In the genomic region with DNA sequence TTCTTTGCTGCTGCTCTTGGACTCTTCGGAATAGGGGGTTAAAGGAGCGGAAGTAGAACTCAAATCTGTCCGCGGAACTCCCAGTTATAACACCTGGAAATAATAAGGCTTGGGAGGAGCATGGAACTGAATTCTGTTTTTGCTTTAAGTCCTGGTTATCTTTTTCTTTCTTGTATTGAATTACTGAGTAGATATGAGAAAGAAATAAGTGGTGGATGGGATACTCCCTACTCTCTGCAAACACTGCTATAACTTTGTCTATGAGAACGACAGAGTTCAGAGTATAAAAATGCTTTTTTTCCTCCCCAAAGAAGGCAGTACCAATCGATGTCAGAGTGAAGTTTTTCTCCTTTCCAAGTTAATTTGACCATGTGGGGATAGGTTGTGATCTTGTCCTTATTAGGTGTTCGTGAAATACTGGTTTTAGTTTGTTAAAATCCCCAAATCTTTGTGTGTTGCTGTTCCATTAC, we compare ENCODE assay signal across 8 cellular contexts.
DNase-seq lines count a peak whose midpoint lies in the region; ATAC-seq and TF ChIP-seq lines count a peak whose summit lies in the region.

No MANE protein-coding gene starts in this region.

- peak overlapping the region; percentile 78 to 96 (median 86) for H3K4me2 ChIP-seq in BLaER1 treated with 17β-estradiol and CSF1 and Interleukin-3, amounts not matched to agents 10 nM and 100 nM

- H3K9me3 Mint-ChIP-seq in nephron: peaks cover 14% of the 10 kb centered on the region

- peaks cover 23% of the 10 kb centered on the region for H3K36me3 Mint-ChIP-seq in nephron (ENCODE audit: low read depth)

- H3K4me1 ChIP-seq in BLaER1 treated with 17β-estradiol and CSF1 and Interleukin-3, amounts not matched to agents 10 nM and 100 nM: peaks cover 35 to 59% (median 44%) of the 10 kb centered on the region in 10 experiments

- peak overlapping the region; percentile 97 to 100 (median 98) for H3K4me3 Mint-ChIP-seq in nephron

- peaks cover 11 to 41% (median 29%) of the 10 kb centered on the region in 11 experiments for H3K36me3 ChIP-seq in BLaER1 treated with 17β-estradiol and CSF1 and Interleukin-3, amounts not matched to agents 10 nM and 100 nM

- H3K4me1 Mint-ChIP-seq in nephron: peaks cover 27% of the 10 kb centered on the region

- no peak for TF ChIP-seq CTCF in epithelial cell of esophagus (IDR thresholded peaks at IDR 0.05; ENCODE audit: insufficient read depth, low read depth, low read length, missing control alignments)
- no peak for TF ChIP-seq CTCF in nephron (IDR thresholded peaks at IDR 0.05; ENCODE audit: unreplicated experiment in 3 of 3)

- peaks cover 32 to 61% (median 57%) of the 10 kb centered on the region in 11 experiments; a peak in 21 of 22 replicates for H4K20me1 ChIP-seq in BLaER1 treated with 17β-estradiol and CSF1 and Interleukin-3, amounts not matched to agents 10 nM and 100 nM

- H3K4me3 ChIP-seq in BLaER1 treated with 17β-estradiol and CSF1 and Interleukin-3, amounts not matched to agents 10 nM and 100 nM: peak overlapping the region; percentile 81 to 100 (median 95)
- peak overlapping the region; percentile 64 for H3K4me3 ChIP-seq in epithelial cell of esophagus (ENCODE audit: low read length)

- no peaks in the 10 kb centered on the region for H3K27me3 ChIP-seq in BLaER1 treated with 17β-estradiol and CSF1 and Interleukin-3, amounts not matched to agents 10 nM and 100 nM

- H3K9ac ChIP-seq in BLaER1 treated with 17β-estradiol and CSF1 and Interleukin-3, amounts not matched to agents 10 nM and 100 nM: peak overlapping the region; percentile 97 to 100 (median 100)

- no peaks in the 10 kb centered on the region for H3K27me3 Mint-ChIP-seq in nephron (ENCODE audit: low read depth)

- H3K27ac Mint-ChIP-seq in nephron: peak overlapping the region; percentile 96 to 98 (median 98)

- peak; percentile 50 for DNase-seq in HCEC 1CT
- DNase-seq in SW480 (ENCODE audit: low spot score): peak; percentile 36
- peak; percentile 45 for DNase-seq in epithelial cell of esophagus (ENCODE audit: low read depth)
- DNase-seq in substantia nigra (lab: John Stamatoyannopoulos, UW): no peak

- ATAC-seq in GM18511 (IDR thresholded peaks at IDR 0.05; ENCODE audit: unreplicated experiment) (no peak), GM18873 (IDR thresholded peaks at IDR 0.05; ENCODE audit: low FRiP score, unreplicated experiment) (no peak)

- H3K9me3 ChIP-seq in BLaER1 treated with 17β-estradiol and CSF1 and Interleukin-3, amounts not matched to agents 10 nM and 100 nM (replicated peaks in 1 of 11): peaks cover 11 to 32% (median 26%) of the 10 kb centered on the region in 11 experiments

- peak overlapping the region; percentile 94 to 100 (median 99) for H3K27ac ChIP-seq in BLaER1 treated with 17β-estradiol and CSF1 and Interleukin-3, amounts not matched to agents 10 nM and 100 nM
- no peak overlapping the region for H3K27ac ChIP-seq in substantia nigra (ENCODE audit: low read depth, low read length, poor library complexity, severe bottlenecking)

Comparison
In these comparisons a context has a peak if more than half of its experiments do, and no peak if none do; other contexts are left out.
1. DNase-seq: peak in HCEC 1CT (single experiment), SW480 (single experiment) and epithelial cell of esophagus (single experiment); none in substantia nigra (0 of 49).